Comparison of ENCODE assay signal across 8 cellular contexts in genomic region chr11:105719073-105719846, GRCh38.
DNase-seq lines count a peak whose midpoint lies in the region; ATAC-seq and TF ChIP-seq lines count a peak whose summit lies in the region.
"Had no signal": no experiment of that assay in that cellular context is flagged by ENCODE, and none has a peak within 500 bp of the region (broad histone marks: within the 10 kb centered on the region; RNA-seq: fewer than 3 reads in every experiment).

No MANE protein-coding gene starts in this region.

- DNase-seq in NCI-H774 (lab: John Stamatoyannopoulos, UW) (peak; percentile 51), left lung (no peak), H7 (no peak), LoVo (ENCODE audit: low spot score) (no peak), D341Med (ENCODE audit: low spot score) (no peak)
- DNase-seq: lower lobe of right lung had no signal

- H3K9me3 ChIP-seq in left lung = peaks cover 0 to 8% of the 10 kb centered on the region in 2 donors
- H3K9me3 ChIP-seq: lower lobe of right lung had no signal

- H3K4me3 ChIP-seq in left lung = no peak overlapping the region
- H3K4me3 ChIP-seq in H7 (ENCODE audit: insufficient read depth, low read depth, low read length) = no peak overlapping the region
- H3K4me3 ChIP-seq: lower lobe of right lung had no signal

- H3K27ac ChIP-seq in left lung = no peak overlapping the region
- H3K27ac ChIP-seq: lower lobe of right lung had no signal

- TF ChIP-seq CTCF in left lung (IDR thresholded peaks at IDR 0.05) = no peak

- H3K27me3 ChIP-seq in left lung (no peaks in the 10 kb centered on the region), H7 (ENCODE audit: control insufficient read depth, insufficient read depth, low read length) (no peaks in the 10 kb centered on the region)

- H3K36me3 ChIP-seq in left lung (no peaks in the 10 kb centered on the region), H7 (replicated peaks; ENCODE audit: control insufficient read depth, insufficient read depth, low read length) (no peaks in the 10 kb centered on the region)
- H3K36me3 ChIP-seq: lower lobe of right lung had no signal

- peak; percentile 87 for ATAC-seq in GM19395 (IDR thresholded peaks at IDR 0.05; ENCODE audit: unreplicated experiment)
- ATAC-seq in HG03060 (IDR thresholded peaks at IDR 0.05; ENCODE audit: low read depth, unreplicated experiment) = peak; percentile 69
- ATAC-seq in left lung = peak; percentile 93

- intact Hi-C loops in left lung (cut with DNase I) = no loop called here

- H3K4me1 ChIP-seq in left lung = no peaks in the 10 kb centered on the region
- H3K4me1 ChIP-seq: lower lobe of right lung had no signal
